In the genomic region with DNA sequence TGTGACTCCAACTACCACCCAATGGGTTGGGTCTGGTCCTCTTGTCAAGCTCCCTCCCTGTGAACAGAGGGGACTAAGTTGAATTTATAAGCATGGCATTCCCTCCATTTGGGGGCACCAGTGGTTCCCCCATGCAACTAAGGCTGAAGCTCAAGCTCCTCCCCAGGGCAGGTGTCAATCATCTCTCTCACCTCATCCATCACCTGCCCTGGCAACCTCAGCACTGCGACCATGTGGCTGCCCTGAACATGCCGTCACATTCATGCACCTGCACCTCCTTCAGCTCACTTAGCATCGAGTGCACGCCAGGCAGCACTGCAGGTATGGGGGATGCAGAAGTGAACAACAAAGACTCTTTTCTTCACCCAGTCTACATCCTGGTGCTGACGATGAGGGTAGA, we compare ENCODE assay signal across 22 cellular contexts.
"Had no signal": no experiment of that assay in that cellular context is flagged by ENCODE, and none has a peak within 500 bp of the region (broad histone marks: within the 10 kb centered on the region; RNA-seq: fewer than 3 reads in every experiment).

No MANE protein-coding gene starts in this region.

- H3K9me3 ChIP-seq: left ventricle myocardium inferior, lower lobe of right lung, pancreas, stomach, thoracic aorta, transverse colon had no signal

- H3K27me3 Mint-ChIP-seq: dendritic cell treated with granulocyte-macrophage colony-stimulating factor and Interleukin-4, amounts not matched to agents 40 ng/mL and 50 ng/mL, for 4 days; progenitor cell of endocrine pancreas had no signal

- H3K36me3 Mint-ChIP-seq: memory B cell, natural killer cell had no signal

- H3K4me1 Mint-ChIP-seq: memory B cell, mesothelial cell of epicardium, natural killer cell, neural crest cell had no signal

- H3K4me3 ChIP-seq: left ventricle myocardium inferior, lower lobe of right lung, pancreas, stomach, thoracic aorta, transverse colon had no signal

- H3K27me3 ChIP-seq: foreskin keratinocyte, transverse colon had no signal

- H3K27ac Mint-ChIP-seq: dendritic cell treated with granulocyte-macrophage colony-stimulating factor and Interleukin-4, amounts not matched to agents 40 ng/mL and 50 ng/mL, for 4 days; effector memory CD8-positive, alpha-beta T cell; memory B cell; mesothelial cell of epicardium; natural killer cell; progenitor cell of endocrine pancreas had no signal

- DNase-seq: effector memory CD8-positive, alpha-beta T cell; foreskin keratinocyte; kidney; left cardiac atrium; left ventricle myocardium inferior; lower lobe of right lung; natural killer cell; nucleus accumbens; pancreas; right cardiac atrium; small intestine; stimulated activated CD4-positive, alpha-beta T cell treated with anti-CD3 and anti-CD28 coated beads, Interleukin-12 subunit alpha, Interleukin-12 subunit beta, amount 100 ng/mL, for 4 hours; stimulated activated naive CD4-positive, alpha-beta T cell; stomach; substantia nigra; transverse colon had no signal

- H3K4me3 Mint-ChIP-seq: dendritic cell treated with granulocyte-macrophage colony-stimulating factor and Interleukin-4, amounts not matched to agents 40 ng/mL and 50 ng/mL, for 4 days; effector memory CD8-positive, alpha-beta T cell; memory B cell; mesothelial cell of epicardium; natural killer cell; neural crest cell had no signal

- H3K9me3 Mint-ChIP-seq: effector memory CD8-positive, alpha-beta T cell; natural killer cell had no signal

- ATAC-seq: effector memory CD8-positive, alpha-beta T cell; foreskin keratinocyte; left cardiac atrium; lower lobe of right lung; natural killer cell; pancreas; right cardiac atrium had no signal

- H3K27ac ChIP-seq: foreskin keratinocyte, left ventricle myocardium inferior, lower lobe of right lung, pancreas, stomach, thoracic aorta, transverse colon had no signal

- H3K36me3 ChIP-seq: left ventricle myocardium inferior, lower lobe of right lung, pancreas, stomach, thoracic aorta, transverse colon had no signal

- H3K4me1 ChIP-seq: foreskin keratinocyte, left ventricle myocardium inferior, lower lobe of right lung, pancreas had no signal
